Comparison of ENCODE assay signal across 21 cellular contexts in genomic region chr4:79831701-79832514, GRCh38.
"Had no signal": no experiment of that assay in that cellular context is flagged by ENCODE, and none has a peak within 500 bp of the region (broad histone marks: within the 10 kb centered on the region; RNA-seq: fewer than 3 reads in every experiment).

No MANE protein-coding gene starts in this region.

- H3K4me1 Mint-ChIP-seq: activated CD4-positive, alpha-beta T cell treated with anti-CD3 and anti-CD28 coated beads, Interleukin-2, amount 10 ng/mL, durations not matched to agents 24 days and 14 days; natural killer cell had no signal

- H2AFZ ChIP-seq: hepatocyte had no signal

- H3K4me2 ChIP-seq: hepatocyte had no signal

- H3K9me3 ChIP-seq: sigmoid colon, SJCRH30, tibial artery had no signal

- H3K27ac Mint-ChIP-seq: activated CD4-positive, alpha-beta T cell treated with anti-CD3 and anti-CD28 coated beads, Interleukin-2, amount 10 ng/mL, durations not matched to agents 24 days and 14 days; activated naive CD4-positive, alpha-beta T cell treated with anti-CD3 and anti-CD28 coated beads for 36 hours; natural killer cell; WTC11 had no signal

- DNase-seq: activated CD4-positive, alpha-beta T cell treated with anti-CD3 and anti-CD28 coated beads, Interleukin-2, amount 10 ng/mL, durations not matched to agents 24 days and 14 days; activated CD8-positive, alpha-beta memory T cell treated with anti-CD3 and anti-CD28 coated beads for 24 hours; activated CD8-positive, alpha-beta memory T cell treated with anti-CD3 and anti-CD28 coated beads, Interleukin-2, amount 50 U/mL, for 48 hours; activated naive CD4-positive, alpha-beta T cell treated with anti-CD3 and anti-CD28 coated beads for 36 hours; amniotic stem cell; dermis blood vessel endothelial cell; effector memory CD4-positive, alpha-beta T cell; foreskin fibroblast; left cardiac atrium; mesenchymal stem cell; natural killer cell; sigmoid colon; SJCRH30; spleen; stimulated activated naive CD4-positive, alpha-beta T cell; substantia nigra; tibial artery had no signal

- H3K36me3 ChIP-seq: cardiac muscle cell, sigmoid colon, SJCRH30, spleen, tibial artery had no signal

- H3K79me2 ChIP-seq: hepatocyte had no signal

- H3K4me1 ChIP-seq: SJCRH30, spleen had no signal

- ATAC-seq: left cardiac atrium, natural killer cell, WTC11 had no signal

- H3K4me3 Mint-ChIP-seq: activated CD4-positive, alpha-beta T cell treated with anti-CD3 and anti-CD28 coated beads, Interleukin-2, amount 10 ng/mL, durations not matched to agents 24 days and 14 days; activated naive CD4-positive, alpha-beta T cell treated with anti-CD3 and anti-CD28 coated beads for 36 hours; natural killer cell; WTC11 had no signal

- H3K4me3 ChIP-seq: cardiac muscle cell, hepatocyte, sigmoid colon, SJCRH30, spleen, tibial artery had no signal

- H3K27me3 ChIP-seq: cardiac muscle cell, hepatocyte, sigmoid colon, SJCRH30, spleen, tibial artery had no signal

- FAIRE-seq: islet of Langerhans had no signal

- H3K27ac ChIP-seq: cardiac muscle cell, hepatocyte, SJCRH30, spleen, tibial artery had no signal
